ENCODE assay signal across 1 cellular context in the genomic region with DNA sequence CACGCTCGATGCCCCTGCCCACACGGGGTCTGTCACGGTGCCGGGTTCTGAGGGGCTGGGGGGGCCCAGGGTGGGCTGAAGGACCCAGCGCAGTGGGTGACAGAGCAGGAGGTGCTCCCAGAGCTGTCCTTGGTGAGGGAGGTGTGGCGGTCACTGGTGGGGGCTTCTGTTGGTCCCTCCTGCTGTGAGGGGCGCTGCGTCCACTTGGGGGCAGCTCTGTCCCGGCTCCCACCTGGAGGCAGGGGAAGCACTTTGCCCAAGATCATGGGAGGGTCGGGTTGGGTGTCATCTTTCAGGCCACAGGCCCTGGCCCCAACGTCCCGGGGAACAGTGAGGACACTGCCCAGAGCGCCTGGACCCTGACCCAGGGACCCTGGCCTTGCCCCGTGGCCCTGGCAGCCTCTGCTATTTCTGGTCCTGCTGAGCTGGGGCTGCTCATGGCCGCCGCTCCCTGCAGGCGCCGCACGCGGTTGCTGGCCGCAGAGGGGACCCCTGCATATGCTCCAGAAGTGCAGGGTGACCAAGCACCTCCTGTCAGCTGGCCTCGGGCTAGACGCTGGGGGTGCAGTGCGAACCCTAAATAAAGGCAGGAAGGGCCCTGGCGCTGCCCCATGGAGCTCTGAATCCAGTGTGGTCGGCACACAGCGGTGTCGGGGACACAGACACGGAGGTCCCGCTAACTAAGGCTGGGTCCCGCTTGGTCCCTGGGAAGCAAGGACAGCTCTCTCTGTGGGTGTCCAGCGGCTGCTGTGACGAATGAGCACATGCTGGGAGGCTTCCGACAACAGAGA.
TF ChIP-seq lines count a peak whose summit lies in the region.

No MANE protein-coding gene starts in this region.

TF ChIP-seq in H1, 55 proteins besides CTCF, POLR2A, EP300 and RAD21:
- TF ChIP-seq NANOG (IDR thresholded peaks at IDR 0.05; ENCODE audit: insufficient read depth, low read depth, low read length, poor library complexity, severe bottlenecking) (no peak), YY1 (IDR thresholded peaks at IDR 0.05; ENCODE audit: low read depth, low read length) (0 out of 2 replicates have a peak, but pooled peaks have one; percentile 21)
- TF ChIP-seq, protein P1, sequence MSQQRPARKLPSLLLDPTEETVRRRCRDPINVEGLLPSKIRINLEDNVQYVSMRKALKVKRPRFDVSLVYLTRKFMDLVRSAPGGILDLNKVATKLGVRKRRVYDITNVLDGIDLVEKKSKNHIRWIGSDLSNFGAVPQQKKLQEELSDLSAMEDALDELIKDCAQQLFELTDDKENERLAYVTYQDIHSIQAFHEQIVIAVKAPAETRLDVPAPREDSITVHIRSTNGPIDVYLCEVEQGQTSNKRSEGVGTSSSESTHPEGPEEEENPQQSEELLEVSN (IDR thresholded peaks at IDR 0.05), result 0 out of 2 replicates have a peak, but pooled peaks have one; percentile 17
TF ChIP-seq in H1: peak in this region for 2.
